Comparison of ENCODE assay signal across 23 cellular contexts in genomic region chr2:6081542-6081872, GRCh38.
DNase-seq lines count a peak whose midpoint lies in the region; TF ChIP-seq lines count a peak whose summit lies in the region.
"Had no signal": no experiment of that assay in that cellular context is flagged by ENCODE, and none has a peak within 500 bp of the region (broad histone marks: within the 10 kb centered on the region; RNA-seq: fewer than 3 reads in every experiment).

No MANE protein-coding gene starts in this region.

- POLR2A ChIA-PET in Caco-2 (lab: Charles Lee), result no interaction called here

- H3K27me3 ChIP-seq in left ventricle myocardium inferior (ENCODE audit: low read depth) (no peaks in the 10 kb centered on the region), liver (ENCODE audit: control insufficient read depth in 4 of 4, insufficient read depth in 4 of 4, low read length in 3 of 4) (no peaks in the 10 kb centered on the region), Caco-2 (replicated peaks; ENCODE audit: control insufficient read depth, insufficient read depth, low read length) (no peaks in the 10 kb centered on the region)
- H3K27me3 ChIP-seq: heart left ventricle, vagina had no signal

- no peaks in the 10 kb centered on the region for H3K9me3 ChIP-seq in left ventricle myocardium inferior (replicated peaks)
- H3K9me3 ChIP-seq in liver (ENCODE audit: control insufficient read depth in 4 of 4, low read length in 3 of 4), result no peaks in the 10 kb centered on the region
- H3K9me3 ChIP-seq in Caco-2, result 0 out of 2 replicates have a peak, but pooled peaks cover 4% of the 10 kb centered on the region
- H3K9me3 ChIP-seq: heart left ventricle, vagina had no signal

- peak overlapping the region in 1 of 2 donors; percentile 38 for H3K9ac ChIP-seq in liver (ENCODE audit: low read depth in 1 of 2, low read length in 2 of 2)

- H3K4me1 Mint-ChIP-seq in Caco-2 (ENCODE audit: low read depth, unreplicated experiment), result no peaks in the 10 kb centered on the region
- H3K4me1 Mint-ChIP-seq in T-helper 2 cell treated with Interferon-gamma antibody and Interleukin-4, amounts not matched to agents 5 μg/mL and 100 μg/mL, for 36 hours (ENCODE audit: low read depth), result no peaks in the 10 kb centered on the region
- H3K4me1 Mint-ChIP-seq: CD8-positive, alpha-beta memory T cell; T-cell had no signal

- H3K27ac Mint-ChIP-seq in Caco-2 (ENCODE audit: unreplicated experiment), result no peak overlapping the region
- H3K27ac Mint-ChIP-seq in T-helper 2 cell treated with Interferon-gamma antibody and Interleukin-4, amounts not matched to agents 5 μg/mL and 100 μg/mL, for 36 hours, result no peak overlapping the region
- H3K27ac Mint-ChIP-seq: CD8-positive, alpha-beta memory T cell; nephron; T-cell had no signal

- H3K36me3 ChIP-seq in left ventricle myocardium inferior (no peaks in the 10 kb centered on the region), liver (ENCODE audit: control insufficient read depth in 4 of 4, insufficient read depth in 3 of 4, low read depth in 1 of 4, low read length in 3 of 4) (no peaks in the 10 kb centered on the region), Caco-2 (ENCODE audit: control insufficient read depth, insufficient read depth, low read length) (no peaks in the 10 kb centered on the region)
- H3K36me3 ChIP-seq: heart left ventricle, vagina had no signal

- no peak for TF ChIP-seq RAD21 in liver (IDR thresholded peaks at IDR 0.05)

- no peaks in the 10 kb centered on the region for H3K27me3 Mint-ChIP-seq in Caco-2 (ENCODE audit: insufficient read depth, unreplicated experiment)
- no peaks in the 10 kb centered on the region for H3K27me3 Mint-ChIP-seq in T-helper 2 cell treated with Interferon-gamma antibody and Interleukin-4, amounts not matched to agents 5 μg/mL and 100 μg/mL, for 36 hours (ENCODE audit: low read depth)
- H3K27me3 Mint-ChIP-seq: CD8-positive, alpha-beta memory T cell; T-cell had no signal

- H3K9me3 Mint-ChIP-seq in Caco-2 (ENCODE audit: unreplicated experiment), result peaks cover 4% of the 10 kb centered on the region
- no peaks in the 10 kb centered on the region for H3K9me3 Mint-ChIP-seq in T-helper 2 cell treated with Interferon-gamma antibody and Interleukin-4, amounts not matched to agents 5 μg/mL and 100 μg/mL, for 36 hours

- H3K36me3 Mint-ChIP-seq in Caco-2 (ENCODE audit: insufficient read depth, unreplicated experiment), result no peaks in the 10 kb centered on the region
- no peaks in the 10 kb centered on the region for H3K36me3 Mint-ChIP-seq in T-helper 2 cell treated with Interferon-gamma antibody and Interleukin-4, amounts not matched to agents 5 μg/mL and 100 μg/mL, for 36 hours (ENCODE audit: low read depth)
- H3K36me3 Mint-ChIP-seq: CD8-positive, alpha-beta memory T cell; T-cell had no signal

- H3K27ac ChIP-seq in left ventricle myocardium inferior (replicated peaks) (no peak overlapping the region), angular gyrus (ENCODE audit: low read depth, low read length) (peak overlapping the region; percentile 91), liver (ENCODE audit: low read depth in 1 of 2, low read length in 2 of 2) (no peak overlapping the region)
- H3K27ac ChIP-seq: heart left ventricle, RWPE1, vagina, VCaP had no signal

- H3K4me3 ChIP-seq in left ventricle myocardium inferior (peak overlapping the region; percentile 3), liver (ENCODE audit: low read depth in 1 of 3, low read length in 3 of 3) (peak overlapping the region; percentile 32 to 45 (median 44)), Caco-2 (ENCODE audit: low read depth, low read length) (no peak overlapping the region)
- H3K4me3 ChIP-seq: heart left ventricle, vagina had no signal

- 40% methylated on average over 4 of the region's 4 CpGs for whole genome bisulfite sequencing in liver

- CTCF ChIA-PET in Caco-2 (lab: Charles Lee), result no interaction called here

- peaks cover 5% of the 10 kb centered on the region for H3K4me1 ChIP-seq in left ventricle myocardium inferior
- no peaks in the 10 kb centered on the region for H3K4me1 ChIP-seq in liver (ENCODE audit: control insufficient read depth in 4 of 4, insufficient read depth in 4 of 4, low read length in 3 of 4)
- H3K4me1 ChIP-seq in Caco-2, result no peaks in the 10 kb centered on the region
- H3K4me1 ChIP-seq: vagina had no signal

- intact Hi-C loops in left ventricle myocardium inferior (cut with micrococcal nuclease), result no loop called here
- intact Hi-C loops in cardiac septum (cut with DNase I), result no loop called here
- intact Hi-C loops in Caco-2 (cut with micrococcal nuclease; ENCODE audit: unreplicated experiment), result no loop called here

- H3K4me3 Mint-ChIP-seq in Caco-2 (ENCODE audit: unreplicated experiment), result no peak overlapping the region
- H3K4me3 Mint-ChIP-seq in T-helper 2 cell treated with Interferon-gamma antibody and Interleukin-4, amounts not matched to agents 5 μg/mL and 100 μg/mL, for 36 hours, result no peak overlapping the region
- H3K4me3 Mint-ChIP-seq: CD8-positive, alpha-beta memory T cell; nephron; T-cell had no signal

- no TSS peak for BruUV-seq in Caco-2 (replicated peaks; lab: Mats Ljungman, UMichigan)

- TF ChIP-seq CTCF in left ventricle myocardium inferior (IDR thresholded peaks at IDR 0.05; ENCODE audit: borderline replicate concordance), result no peak
- no peak for TF ChIP-seq CTCF in liver (IDR thresholded peaks at IDR 0.05; ENCODE audit: low read depth, low read length, missing input control)
- TF ChIP-seq CTCF in Caco-2 (IDR thresholded peaks at IDR 0.05; ENCODE audit: insufficient read depth in 1 of 2, low read depth in 1 of 2, low read length in 1 of 2, severe bottlenecking in 1 of 2, unreplicated experiment in 1 of 2), result no peak

- DNase-seq in left ventricle myocardium inferior (no peak), cardiac septum (ENCODE audit: low spot score) (no peak), Caco-2 (no peak), NCI-H226 (no peak), SHP77 (lab: John Stamatoyannopoulos, UW) (no peak)
- DNase-seq in T-helper 2 cell treated with Interferon-gamma antibody and Interleukin-4, amounts not matched to agents 5 μg/mL and 100 μg/mL, for 36 hours (ENCODE audit: low spot score), result no peak
- DNase-seq: activated CD4-positive, alpha-beta T cell treated with anti-CD3 and anti-CD28 coated beads, Interleukin-2, amount 50 U/mL, for 48 hours; activated naive CD4-positive, alpha-beta T cell treated with anti-CD3 and anti-CD28 coated beads, Interleukin-2, amount 50 U/mL, for 16 hours; CD8-positive, alpha-beta memory T cell; effector CD8-positive, alpha-beta T cell; GF-D8; mesenchymal stem cell; NCI-H1930; stimulated activated CD4-positive, alpha-beta T cell treated with anti-CD3 and anti-CD28 coated beads, Interleukin-15, amount 100 ng/mL, for 24 hours; stimulated activated naive CD4-positive, alpha-beta T cell treated with Interleukin-2 at 50 U/mL for 16 hours; T-cell had no signal

TF ChIP-seq in liver, 16 proteins besides CTCF, POLR2A, EP300 and RAD21:
- TF ChIP-seq HNF4A (conservative IDR thresholded peaks at IDR 0.05) (peak in 1 of 2 donors; percentile 12), GABPA (IDR thresholded peaks at IDR 0.05 in 1 of 2, conservative IDR thresholded peaks at IDR 0.05 in 1 of 2) (peak in 1 of 2 donors; percentile 29), YY1 (IDR thresholded peaks at IDR 0.05) (peak; percentile 18), FOXA1 (IDR thresholded peaks at IDR 0.05) (no peak), TAF1 (conservative IDR thresholded peaks at IDR 0.05) (no peak), HNF4G (IDR thresholded peaks at IDR 0.05) (no peak)
